In genomic region chr6:152984387-152984872, GRCh38 we compare ENCODE assay signal across 8 cellular contexts. TPM values are rescaled to one million over a fixed set of nuclear protein-coding genes. Genes with fewer than 3 reads are reported as not detected.
DNase-seq lines count a peak whose midpoint lies in the region; ATAC-seq and TF ChIP-seq lines count a peak whose summit lies in the region.

No MANE protein-coding gene starts in this region.

- intact Hi-C loops in heart right ventricle (cut with DNase I), result no loop called here
- intact Hi-C loops in cardiac septum (cut with DNase I), result no loop called here

- peak overlapping the region; percentile 100 for H3K4me3 Mint-ChIP-seq in progenitor cell of endocrine pancreas (ENCODE audit: low read depth)

- H3K9ac ChIP-seq in endocrine pancreas (ENCODE audit: control insufficient read depth, insufficient read depth, low read length), result peak overlapping the region; percentile 45

- H3K4me3 ChIP-seq in heart right ventricle (peak overlapping the region in 9 of 10 donors; percentile 56 to 98 (median 71)), endocrine pancreas (ENCODE audit: control insufficient read depth, insufficient read depth, low read length) (peak overlapping the region; percentile 91)

- H3K36me3 ChIP-seq in heart right ventricle (peaks cover 0 to 11% (median 0%) of the 10 kb centered on the region in 9 donors), endocrine pancreas (ENCODE audit: control insufficient read depth, insufficient read depth, low read length) (no peaks in the 10 kb centered on the region)

- H3K9me3 ChIP-seq in heart right ventricle, result no peaks in the 10 kb centered on the region
- H3K9me3 ChIP-seq in endocrine pancreas (ENCODE audit: control insufficient read depth, low read length), result no peaks in the 10 kb centered on the region

- TF ChIP-seq CTCF in heart right ventricle (IDR thresholded peaks at IDR 0.05) (no peak), progenitor cell of endocrine pancreas (IDR thresholded peaks at IDR 0.05; ENCODE audit: unreplicated experiment) (no peak)

- H3K27me3 ChIP-seq in heart right ventricle, result no peaks in the 10 kb centered on the region
- no peaks in the 10 kb centered on the region for H3K27me3 ChIP-seq in endocrine pancreas (ENCODE audit: control insufficient read depth, insufficient read depth, low read length)

- H3K36me3 Mint-ChIP-seq in progenitor cell of endocrine pancreas (ENCODE audit: insufficient read depth), result peaks cover 4% of the 10 kb centered on the region

- DNase-seq in heart right ventricle (no peak), cardiac septum (ENCODE audit: low spot score) (no peak), NOMO-1 treated with DMSO at 0.1 percent for 48 hours (lab: John Stamatoyannopoulos, UW; ENCODE audit: unreplicated experiment) (peak; percentile 49), progenitor cell of endocrine pancreas (ENCODE audit: low spot score, unreplicated experiment) (no peak), kidney glomerular epithelial cell (lab: John Stamatoyannopoulos, UW) (no peak)
- no peak for DNase-seq in activated CD4-positive, CD25-positive, alpha-beta regulatory T cell treated with anti-CD3 and anti-CD28 coated beads, Interleukin-2, amount 50 U/mL, for 72 hours

- peak overlapping the region; percentile 82 to 97 (median 92) for H3K27ac ChIP-seq in heart right ventricle

- no peaks in the 10 kb centered on the region for H3K27me3 Mint-ChIP-seq in progenitor cell of endocrine pancreas

- 9 to 14% methylated on average over 8 of the region's 8 CpGs for WGBS in heart right ventricle, 2 donors

- H3K4me1 ChIP-seq in heart right ventricle (peaks cover 15 to 42% (median 27%) of the 10 kb centered on the region in 9 donors), endocrine pancreas (ENCODE audit: control insufficient read depth, insufficient read depth, low read length) (no peaks in the 10 kb centered on the region)

- peaks cover 28% of the 10 kb centered on the region for H3K4me1 Mint-ChIP-seq in progenitor cell of endocrine pancreas (ENCODE audit: low read depth)

- H3K9me3 Mint-ChIP-seq in progenitor cell of endocrine pancreas (ENCODE audit: low read depth), result no peaks in the 10 kb centered on the region

- peak overlapping the region; percentile 99 for H3K27ac Mint-ChIP-seq in progenitor cell of endocrine pancreas

- no peak for ATAC-seq in heart right ventricle
- ATAC-seq in HG02763 (IDR thresholded peaks at IDR 0.05; ENCODE audit: unreplicated experiment), result peak; percentile 21

RNA-seq across cellular contexts. Expression of gene FBXO5, which starts 1.6 kb away (rescaled TPM):
- total RNA-seq in heart right ventricle, result 1 to 10 TPM in 9 of 10 donors, under 1 TPM in 1; 0.87 to 4.2 (median 1.6) TPM
- polyA plus RNA-seq in heart right ventricle, result 1 to 10 TPM in 1 of 2 donors, under 1 TPM in 1; 0.80 to 1.2 TPM
- 2.1 TPM for total RNA-seq in cardiac septum
- 20.9 and 21.8 TPM in 2 replicates for total RNA-seq in progenitor cell of endocrine pancreas

RNA-seq across cellular contexts. Expression of gene MTRF1L, which starts 18.1 kb away (rescaled TPM):
- total RNA-seq in heart right ventricle (10 to 100 TPM; 23.3 to 44.4 (median 26.4) TPM), cardiac septum (23.8 TPM), progenitor cell of endocrine pancreas (17.5 and 18.4 TPM in 2 replicates)
- 10 to 100 TPM; 13.5 to 15.7 TPM for polyA plus RNA-seq in heart right ventricle
